In genomic region chr12:101793401-101793800, GRCh38 we compare ENCODE assay signal across 8 cellular contexts. TPM values are rescaled to one million over a fixed set of nuclear protein-coding genes. Genes with fewer than 3 reads are reported as not detected.
DNase-seq lines count a peak whose midpoint lies in the region; ATAC-seq and TF ChIP-seq lines count a peak whose summit lies in the region.

No MANE protein-coding gene starts in this region.

- DNase-seq in BJ (ENCODE audit: low read depth) (peak; percentile 31), HT1080 (ENCODE audit: low read depth) (peak; percentile 76), epithelial cell of proximal tubule (ENCODE audit: low read depth) (peak; percentile 96), NCI-H1105 (lab: John Stamatoyannopoulos, UW) (no peak), NOMO-1 (lab: John Stamatoyannopoulos, UW; ENCODE audit: unreplicated experiment in 2 of 2) (no peak), HT-29 (ENCODE audit: low spot score) (no peak), DMS53 (lab: John Stamatoyannopoulos, UW) (no peak)

- H3K36me3 ChIP-seq in BJ (ENCODE audit: control insufficient read depth, insufficient read depth, low read length): peaks cover 4% of the 10 kb centered on the region

- H3K4me3 ChIP-seq in BJ (ENCODE audit: low read depth, low read length): no peak overlapping the region
- no peak overlapping the region for H3K4me3 ChIP-seq in epithelial cell of proximal tubule (ENCODE audit: low read depth, low read length)

- TF ChIP-seq CTCF in BJ (IDR thresholded peaks at IDR 0.05; ENCODE audit: insufficient read depth, low read depth, low read length): no peak
- no peak for TF ChIP-seq CTCF in epithelial cell of proximal tubule (conservative IDR thresholded peaks at IDR 0.05; ENCODE audit: low read depth, low read length)

- no peaks in the 10 kb centered on the region for H3K27me3 ChIP-seq in BJ (ENCODE audit: control insufficient read depth, insufficient read depth, low read length)

- POLR2A ChIA-PET in BJ (lab: Charles Lee): no interaction called here

- CTCF ChIA-PET in BJ (lab: Yijun Ruan, JAX): interaction anchor here (1.1 to 2.3 kb wide), 4 partner anchors 20 to 113 kb away, joined by 4 to 12 read pairs (median 5); partner anchors contain the start of gene GNPTAB

- peak; percentile 69 for ATAC-seq in GM19023 (IDR thresholded peaks at IDR 0.05; ENCODE audit: unreplicated experiment)

RNA-seq across cellular contexts. Expression of gene GNPTAB, which starts 37.4 kb away (rescaled TPM):
- 20.5 and 36.1 TPM in 2 replicates for polyA plus RNA-seq in BJ (2011; rRNA removed)
- 19.1 and 26.6 TPM in 2 replicates for polyA minus RNA-seq in BJ (2011; rRNA and poly(A)+ RNA removed)
- total RNA-seq in HT1080 (2014; rRNA removed; shearing (Covaris generic)): 12.9 and 16.5 TPM in 2 replicates
- 25.8 and 29.7 TPM in 2 replicates for polyA plus RNA-seq in HT1080 (2015; cell fraction: cytosol; rRNA removed)
- polyA plus RNA-seq in HT1080 (2015; cell fraction: nucleus; rRNA removed): 22.4 and 23.4 TPM in 2 replicates
- 15.2 and 24.7 TPM in 2 replicates for total RNA-seq in epithelial cell of proximal tubule
- 6.1 and 12.7 TPM in 2 replicates for total RNA-seq in HT-29 (2014; rRNA removed; shearing (Covaris generic))

RNA-seq across cellular contexts. Expression of gene SYCP3, which starts 54.1 kb away (rescaled TPM):
- polyA plus RNA-seq in BJ (2011; rRNA removed): 0.10 TPM in 1 of 2 replicates, not detected in the other
- not detected in 2 replicates for polyA minus RNA-seq in BJ (2011; rRNA and poly(A)+ RNA removed)
- total RNA-seq in HT1080 (2014; rRNA removed; shearing (Covaris generic)): not detected in 2 replicates
- polyA plus RNA-seq in HT1080 (2015; cell fraction: cytosol; rRNA removed): not detected in 2 replicates
- polyA plus RNA-seq in HT1080 (2015; cell fraction: nucleus; rRNA removed): 0.10 TPM in 1 of 2 replicates, not detected in the other
- under 0.01 TPM in 1 of 2 replicates, not detected in the other for total RNA-seq in epithelial cell of proximal tubule
- total RNA-seq in HT-29 (2014; rRNA removed; shearing (Covaris generic)): not detected in 2 replicates

Comparison
In these comparisons a context has a peak if more than half of its experiments do, and no peak if none do; other contexts are left out.
1. DNase-seq: peak in BJ (single experiment), HT1080 (single experiment) and epithelial cell of proximal tubule (single experiment); none in NCI-H1105 (single experiment), NOMO-1 (0 of 2), HT-29 (single experiment) and DMS53 (single experiment).